8 cellular contexts compared by ENCODE assay signal in the genomic region with DNA sequence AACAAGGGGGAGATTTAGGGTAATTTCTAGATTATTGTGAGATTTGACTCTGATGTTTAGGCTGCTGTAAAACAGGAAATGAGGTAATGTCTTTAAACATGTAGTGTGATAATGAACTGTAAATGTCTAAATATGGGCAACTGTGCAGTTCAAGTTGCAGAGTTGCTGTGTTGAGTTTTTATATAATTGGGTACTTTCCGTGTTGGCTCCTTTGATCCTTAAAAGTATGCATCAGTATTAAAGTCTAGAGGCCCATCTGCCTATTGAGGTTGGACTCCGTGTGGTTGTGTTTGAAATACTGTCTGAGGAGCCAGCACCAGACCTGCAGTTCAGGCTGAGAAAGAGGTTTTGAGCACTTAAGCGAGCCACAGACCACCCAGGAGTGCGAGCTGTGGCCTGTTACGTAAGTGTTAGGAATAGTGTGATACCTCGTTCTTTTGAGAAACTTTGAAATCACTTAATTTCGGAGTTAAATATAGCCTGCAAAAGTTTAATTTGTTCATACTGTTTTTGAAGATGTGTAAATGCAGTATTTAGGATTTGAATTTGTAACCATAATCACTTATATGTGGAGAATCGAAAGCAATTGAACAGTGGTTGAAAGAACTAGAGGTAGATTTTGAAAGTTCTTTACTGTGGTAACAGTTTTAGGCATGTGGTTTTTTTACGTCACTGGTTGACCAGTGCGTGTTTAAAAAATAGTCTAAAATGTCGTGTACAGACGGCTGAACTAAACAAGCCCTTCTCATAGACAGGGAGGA.
A peak's percentile ranks its signal among the peaks of the same experiment; 100 is the strongest.
DNase-seq lines count a peak whose midpoint lies in the region; ATAC-seq and TF ChIP-seq lines count a peak whose summit lies in the region.

No MANE protein-coding gene starts in this region.

- H3K27me3 ChIP-seq in HL-60 (ENCODE audit: insufficient read depth, poor library complexity, severe bottlenecking): no peaks in the 10 kb centered on the region

- 0 out of 2 replicates have a peak overlapping the region, but pooled peaks have one; percentile 2 for H3K4me3 ChIP-seq in HL-60 (replicated peaks; ENCODE audit: insufficient read depth, low read length)

- peak in 1 of 2 experiments; percentile 25 for DNase-seq in HL-60 (ENCODE audit: low read depth in 1 of 2, low spot score in 1 of 2)
- peak; percentile 64 for DNase-seq in activated CD8-positive, alpha-beta memory T cell treated with anti-CD3 and anti-CD28 coated beads, Interleukin-2, amount 50 U/mL, for 48 hours
- peak; percentile 11 for DNase-seq in glomerular visceral epithelial cell (ENCODE audit: extremely low spot score)
- peak; percentile 61 for DNase-seq in stimulated activated CD8-positive, alpha-beta memory T cell treated with anti-CD3 and anti-CD28 coated beads, Interleukin-4, amount 100 ng/mL, for 48 hours
- no peak for DNase-seq in NCI-H345 (lab: John Stamatoyannopoulos, UW)
- DNase-seq in ecto neural progenitor cell (ENCODE audit: low spot score): no peak
- no peak for DNase-seq in GOT3 (lab: John Stamatoyannopoulos, UW)

- no peak for TF ChIP-seq CTCF in HL-60 (IDR thresholded peaks at IDR 0.05; ENCODE audit: insufficient read depth, low read length)

- peak overlapping the region; percentile 64 for H3K27ac ChIP-seq in HL-60 (replicated peaks)

- ATAC-seq in GM18867 (IDR thresholded peaks at IDR 0.05; ENCODE audit: unreplicated experiment): peak; percentile 49

Comparison
In these comparisons a context has a peak if more than half of its experiments do, and no peak if none do; other contexts are left out.
1. DNase-seq: peak in activated CD8-positive, alpha-beta memory T cell treated with anti-CD3 and anti-CD28 coated beads, Interleukin-2, amount 50 U/mL, for 48 hours (single experiment), glomerular visceral epithelial cell (single experiment) and stimulated activated CD8-positive, alpha-beta memory T cell treated with anti-CD3 and anti-CD28 coated beads, Interleukin-4, amount 100 ng/mL, for 48 hours (single experiment); none in NCI-H345 (single experiment), ecto neural progenitor cell (single experiment) and GOT3 (single experiment).